Comparison of ENCODE assay signal across 8 cellular contexts in the genomic region with DNA sequence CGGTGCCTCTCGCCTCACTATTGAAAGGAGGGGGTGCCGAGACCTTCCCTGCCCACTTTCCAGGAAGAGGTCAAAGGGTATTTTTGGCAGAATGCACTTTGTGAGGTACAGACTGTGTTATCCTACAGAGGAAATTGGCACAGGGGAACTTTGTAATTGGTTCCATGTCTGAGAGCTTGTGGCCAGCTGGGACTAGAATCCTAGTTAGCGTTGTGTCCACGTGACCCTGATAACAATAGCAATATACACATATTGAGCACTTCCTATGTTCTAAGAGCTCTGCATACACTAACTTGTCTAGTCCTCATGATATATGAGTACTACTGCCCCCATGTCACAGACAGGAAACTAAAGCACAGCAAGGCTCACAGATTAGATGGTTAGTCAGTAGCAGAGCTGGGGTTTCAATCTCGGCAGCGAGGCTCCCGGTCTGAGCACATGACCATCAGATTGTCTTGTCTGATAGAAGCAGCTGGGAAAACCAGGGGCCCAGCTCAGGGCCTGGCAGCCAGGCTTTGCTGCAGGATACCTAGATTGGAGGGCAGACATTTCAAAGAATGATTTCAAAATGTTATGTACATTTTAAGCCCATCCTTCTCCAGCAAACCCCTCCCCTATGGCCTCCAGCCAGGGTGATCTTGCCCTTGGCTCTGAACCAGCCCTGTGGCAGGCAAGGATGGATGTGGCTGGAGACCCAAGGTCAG. TPM values are rescaled to one million over a fixed set of nuclear protein-coding genes. Genes with fewer than 3 reads are reported as not detected.
A peak's percentile ranks its signal among the peaks of the same experiment; 100 is the strongest.
DNase-seq lines count a peak whose midpoint lies in the region; ATAC-seq, FAIRE-seq and TF ChIP-seq lines count a peak whose summit lies in the region.

No MANE protein-coding gene starts in this region.

- H3K9me3 ChIP-seq in ascending aorta (no peaks in the 10 kb centered on the region), kidney (ENCODE audit: control insufficient read depth in 1 of 2, low read length in 2 of 2) (no peaks in the 10 kb centered on the region)

- peak; percentile 82 for DNase-seq in DMS53 (lab: John Stamatoyannopoulos, UW)
- DNase-seq in RKO (ENCODE audit: low spot score): peak; percentile 90
- peak in 1 of 2 donors; percentile 69 for DNase-seq in ascending aorta (ENCODE audit: low spot score in 2 of 2)
- peak; percentile 85 for DNase-seq in kidney
- peak; percentile 35 to 43 for DNase-seq in stimulated activated CD4-positive, alpha-beta T cell treated with anti-CD3 and anti-CD28 coated beads, Interleukin-2, amount 100 ng/mL, for 48 hours
- DNase-seq in GOT3 (lab: John Stamatoyannopoulos, UW): no peak

- H3K9ac ChIP-seq in kidney (ENCODE audit: low read length in 2 of 2): peak overlapping the region in 1 of 2 donors; percentile 17

- peak; percentile 63 for ATAC-seq in GM21367 (IDR thresholded peaks at IDR 0.05; ENCODE audit: unreplicated experiment)
- peak; percentile 86 for ATAC-seq in HG03565 (IDR thresholded peaks at IDR 0.05; ENCODE audit: unreplicated experiment)

- peaks cover 0 to 3% of the 10 kb centered on the region in 2 donors for H3K4me1 ChIP-seq in ascending aorta
- H3K4me1 ChIP-seq in kidney (ENCODE audit: control insufficient read depth in 1 of 2, insufficient read depth in 1 of 2, low read depth in 1 of 2, low read length in 2 of 2): peaks cover 17 to 29% of the 10 kb centered on the region in 2 donors

- H3K27me3 ChIP-seq in ascending aorta: no peaks in the 10 kb centered on the region

- H3K27ac ChIP-seq in ascending aorta: peak overlapping the region in 1 of 2 donors; percentile 5
- H3K27ac ChIP-seq in kidney (ENCODE audit: low read depth in 2 of 2, low read length in 2 of 2): peak overlapping the region; percentile 67 to 88

- no peak for FAIRE-seq in kidney (lab: Jason Lieb, UNC)

- H3K36me3 ChIP-seq in ascending aorta (no peaks in the 10 kb centered on the region), kidney (ENCODE audit: control insufficient read depth in 1 of 2, insufficient read depth in 2 of 2, low read length in 2 of 2) (no peaks in the 10 kb centered on the region)

- TF ChIP-seq CTCF in ascending aorta (IDR thresholded peaks at IDR 0.05) (no peak), kidney (IDR thresholded peaks at IDR 0.05; ENCODE audit: borderline replicate concordance, extremely low read depth, insufficient read depth) (no peak)

- intact Hi-C loops in ascending aorta (cut with DNase I): no loop called here
- intact Hi-C loops in kidney (cut with DNase I): no loop called here

- peak overlapping the region; percentile 59 to 61 for H3K4me3 ChIP-seq in ascending aorta
- H3K4me3 ChIP-seq in kidney (ENCODE audit: low read length in 2 of 2): peak overlapping the region; percentile 12 to 30

RNA-seq across cellular contexts. Expression of a gene that starts 1.4 kb away (rescaled TPM):
- 7.7 TPM for total RNA-seq in ascending aorta
- total RNA-seq in kidney: 43.3 TPM
- polyA plus RNA-seq in kidney (ENCODE audit: insufficient read depth, low read depth, low replicate concordance): 20.3 TPM
